In the genomic region with DNA sequence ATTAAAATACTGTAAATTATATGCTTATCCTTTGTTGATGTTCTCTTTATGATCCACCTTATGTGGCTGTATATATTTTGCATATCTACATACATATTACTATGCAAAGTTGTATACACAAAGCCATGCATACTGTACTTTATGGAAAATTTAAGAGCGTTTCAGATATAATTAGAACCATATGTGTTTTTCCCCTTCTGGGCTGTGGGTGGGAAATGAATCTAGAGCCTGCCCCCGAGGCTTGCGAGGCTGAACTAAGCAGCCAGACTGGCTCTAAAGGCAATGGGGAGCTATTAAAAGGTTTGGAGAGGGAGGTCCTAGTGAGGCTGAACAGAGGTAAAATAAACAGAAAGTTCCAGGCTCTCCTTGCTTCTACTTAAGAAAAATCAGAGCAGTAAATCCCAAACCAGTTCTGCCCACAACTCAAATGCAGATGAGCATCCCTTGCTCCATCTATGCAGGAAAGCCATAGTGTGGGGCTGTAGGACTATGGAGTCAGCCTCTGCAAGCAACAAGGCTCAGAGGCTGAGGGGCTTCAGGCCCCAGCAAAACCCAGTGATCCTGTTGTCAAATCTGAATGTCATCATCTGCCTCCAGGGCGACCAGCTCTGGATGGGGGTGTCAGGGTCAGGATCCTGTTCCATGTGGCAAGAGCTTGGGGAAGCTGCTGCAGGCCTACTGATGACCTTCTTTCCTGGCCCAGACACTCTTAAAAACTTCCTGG, we compare ENCODE assay signal across 8 cellular contexts.
DNase-seq lines count a peak whose midpoint lies in the region; ATAC-seq and TF ChIP-seq lines count a peak whose summit lies in the region.

No MANE protein-coding gene starts in this region.

- peak overlapping the region; percentile 61 to 75 (median 73) for H3K4me3 Mint-ChIP-seq in nephron

- H3K36me3 Mint-ChIP-seq in nephron (ENCODE audit: low read depth): no peaks in the 10 kb centered on the region

- H3K36me3 ChIP-seq in DND-41 (ENCODE audit: insufficient read depth, low read length): no peaks in the 10 kb centered on the region

- H3K4me1 ChIP-seq in DND-41 (ENCODE audit: insufficient read depth, low read length): peaks cover 69% of the 10 kb centered on the region

- peak overlapping the region; percentile 67 for H3K9ac ChIP-seq in DND-41 (ENCODE audit: low read depth, low read length)

- no peaks in the 10 kb centered on the region for H3K9me3 Mint-ChIP-seq in nephron

- H3K27me3 Mint-ChIP-seq in nephron (ENCODE audit: low read depth): peaks cover 3% of the 10 kb centered on the region

- no peaks in the 10 kb centered on the region for H4K20me1 ChIP-seq in DND-41 (ENCODE audit: insufficient read depth, low read length)

- ATAC-seq in DND-41 (ENCODE audit: insufficient read depth, low read depth) (no peak), GM19397 (IDR thresholded peaks at IDR 0.05; ENCODE audit: unreplicated experiment) (no peak), GM19324 (IDR thresholded peaks at IDR 0.05; ENCODE audit: low FRiP score, unreplicated experiment) (no peak), HG03571 (IDR thresholded peaks at IDR 0.05; ENCODE audit: unreplicated experiment) (no peak), GM21447 (IDR thresholded peaks at IDR 0.05; ENCODE audit: unreplicated experiment) (no peak)

- DNase-seq in DND-41: peak; percentile 33
- peak; percentile 27 for DNase-seq in NCI-H526 treated with DMSO at 0.1 percent for 48 hours (lab: John Stamatoyannopoulos, UW)
- DNase-seq in dedifferentiated amniotic fluid mesenchymal stem cell (ENCODE audit: extremely low spot score): peak; percentile 80

- H3K27ac Mint-ChIP-seq in nephron: peak overlapping the region; percentile 99 to 100 (median 100)

- H3K27ac ChIP-seq in DND-41 (ENCODE audit: low read length): peak overlapping the region; percentile 90

- peak; percentile 35 for TF ChIP-seq CTCF in DND-41 (IDR thresholded peaks at IDR 0.05; ENCODE audit: borderline replicate concordance, extremely low read depth, low read length, poor library complexity, severe bottlenecking)
- TF ChIP-seq CTCF in nephron (IDR thresholded peaks at IDR 0.05; ENCODE audit: unreplicated experiment in 3 of 3): no peak

- peak overlapping the region in 1 of 2 experiments; percentile 52; a peak in 2 of 4 replicates for H3K4me3 ChIP-seq in DND-41 (ENCODE audit: low read depth in 1 of 2, low read length in 2 of 2)

- no peaks in the 10 kb centered on the region for H3K9me3 ChIP-seq in DND-41 (ENCODE audit: insufficient read depth, low read length, severe bottlenecking)

- peak overlapping the region; percentile 70 for H3K4me2 ChIP-seq in DND-41 (ENCODE audit: insufficient read depth, low read length)

- peak overlapping the region; percentile 56 for H2AFZ ChIP-seq in DND-41 (ENCODE audit: low read depth, low read length)

- peaks cover 68% of the 10 kb centered on the region for H3K4me1 Mint-ChIP-seq in nephron

- H3K79me2 ChIP-seq in DND-41 (ENCODE audit: insufficient read depth, low read length): no peaks in the 10 kb centered on the region

- H3K27me3 ChIP-seq in DND-41 (ENCODE audit: insufficient read depth, low read length, poor library complexity): no peaks in the 10 kb centered on the region

Comparison
In these comparisons a context has a peak if more than half of its experiments do, and no peak if none do; other contexts are left out.
1. DNase-seq: peak in every context shown above with its lines; median percentile 80 in dedifferentiated amniotic fluid mesenchymal stem cell; 33 in DND-41; 27 in NCI-H526 treated with DMSO at 0.1 percent for 48 hours.